9 cellular contexts compared by ENCODE assay signal in the genomic region with DNA sequence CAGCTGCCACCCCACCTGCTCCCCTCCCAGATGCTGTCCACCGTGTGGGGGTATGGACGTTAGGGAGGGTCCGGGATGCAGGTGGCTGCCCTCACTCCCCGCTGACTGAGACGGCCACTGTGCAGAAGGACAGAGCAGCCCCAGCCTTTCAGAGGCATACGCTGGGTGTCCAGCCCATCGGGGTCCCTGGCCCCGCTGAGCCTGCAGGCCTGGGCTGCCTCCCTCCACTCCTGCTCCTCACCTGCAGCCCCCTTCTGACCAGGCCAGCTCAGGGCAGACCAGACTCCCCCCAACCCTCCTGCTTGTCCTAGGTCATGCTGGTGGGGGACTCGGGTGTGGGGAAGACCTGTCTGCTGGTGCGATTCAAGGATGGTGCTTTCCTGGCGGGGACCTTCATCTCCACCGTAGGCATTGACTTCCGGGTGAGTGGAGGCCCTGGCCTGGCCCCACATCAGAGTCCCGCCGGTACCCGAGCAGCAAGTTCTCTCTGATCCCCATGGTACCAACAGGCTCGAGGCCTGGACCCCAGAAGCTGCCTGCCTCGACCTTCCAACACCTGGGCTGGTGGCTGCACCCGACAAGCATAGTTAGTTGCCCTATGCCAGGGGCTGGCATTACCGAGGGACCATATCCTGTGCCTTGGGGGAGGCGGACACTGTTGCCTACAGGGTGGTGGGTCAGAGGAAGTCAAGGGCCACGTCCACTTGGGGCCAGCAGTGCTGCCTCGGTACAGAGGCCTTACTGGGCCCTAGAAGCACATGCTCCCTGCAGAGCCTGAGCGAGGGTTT. TPM values are rescaled to one million over a fixed set of nuclear protein-coding genes. Genes with fewer than 3 reads are reported as not detected.
A peak's percentile ranks its signal among the peaks of the same experiment; 100 is the strongest.
DNase-seq lines count a peak whose midpoint lies in the region; ATAC-seq and TF ChIP-seq lines count a peak whose summit lies in the region.
"Had no signal": no experiment of that assay in that cellular context is flagged by ENCODE, and none has a peak within 500 bp of the region (broad histone marks: within the 10 kb centered on the region; RNA-seq: fewer than 3 reads in every experiment).

No MANE protein-coding gene starts in this region.

- H3K9me3 ChIP-seq in MG63: no peaks in the 10 kb centered on the region
- H3K9me3 ChIP-seq in mammary epithelial cell (replicated peaks; ENCODE audit: insufficient read depth, low read length): no peaks in the 10 kb centered on the region
- no peaks in the 10 kb centered on the region for H3K9me3 ChIP-seq in parathyroid adenoma (ENCODE audit: control insufficient read depth, low read length)
- H3K9me3 ChIP-seq: thoracic aorta had no signal

- H2AFZ ChIP-seq in mammary epithelial cell (ENCODE audit: low read depth, low read length) (no peak overlapping the region), parathyroid adenoma (no peak overlapping the region)

- H3K27me3 ChIP-seq in GM06990 (replicated peaks; ENCODE audit: control insufficient read depth, insufficient read depth, low read length): no peaks in the 10 kb centered on the region
- H3K27me3 ChIP-seq in MG63: no peaks in the 10 kb centered on the region
- H3K27me3 ChIP-seq in mammary epithelial cell (ENCODE audit: insufficient read depth, low read length): no peaks in the 10 kb centered on the region
- H3K27me3 ChIP-seq in parathyroid adenoma (ENCODE audit: control insufficient read depth, insufficient read depth, low read length): no peaks in the 10 kb centered on the region

- no peak for ATAC-seq in GM21529 (IDR thresholded peaks at IDR 0.05; ENCODE audit: unreplicated experiment)
- ATAC-seq in GM21515 (IDR thresholded peaks at IDR 0.05; ENCODE audit: unreplicated experiment): no peak
- no peak for ATAC-seq in GM18907 (IDR thresholded peaks at IDR 0.05; ENCODE audit: unreplicated experiment)

- 74% methylated on average over 6 of the region's 24 CpGs for WGBS in mammary epithelial cell (ENCODE audit: low coverage, missing lambda C conversion rate)

- DNase-seq in GM06990 (ENCODE audit: extremely low read depth, insufficient read length) (peak; percentile 62), MG63 (peak; percentile 65), mammary epithelial cell (no peak), NCI-H446 (lab: John Stamatoyannopoulos, UW) (no peak)

- no peak overlapping the region for H3K27ac ChIP-seq in mammary epithelial cell (ENCODE audit: insufficient read depth, low read depth, low read length)
- no peak overlapping the region for H3K27ac ChIP-seq in parathyroid adenoma
- H3K27ac ChIP-seq: thoracic aorta had no signal

- H3K79me2 ChIP-seq in mammary epithelial cell (ENCODE audit: insufficient read depth, low read length) (peaks cover 31% of the 10 kb centered on the region), parathyroid adenoma (peaks cover 37% of the 10 kb centered on the region)

- CTCF ChIA-PET in mammary epithelial cell (lab: Charles Lee; ENCODE audit: low non-redundant PET): interaction anchor here (0.5 kb wide), 1 partner anchor 28 kb away, joined by 5 read pairs; no protein-coding TSS in a partner anchor

- H3K4me3 ChIP-seq in GM06990 (replicated peaks; ENCODE audit: low read depth, low read length) (peak overlapping the region; percentile 45; the same call in 1 of the 2 replicates), MG63 (no peak overlapping the region), mammary epithelial cell (replicated peaks in 1 of 3; ENCODE audit: insufficient read depth in 1 of 3, low read depth in 2 of 3, low read length in 3 of 3) (no peak overlapping the region), parathyroid adenoma (ENCODE audit: low read depth, low read length) (no peak overlapping the region)

- intact Hi-C loops in mammary epithelial cell (cut with micrococcal nuclease): no loop called here

- dilution Hi-C loops in mammary epithelial cell (cut with HindIII; ENCODE audit: low sequenced_read_pairs): no loop called here

- H3K4me2 ChIP-seq in mammary epithelial cell (ENCODE audit: insufficient read depth, low read depth, low read length) (peak overlapping the region; percentile 31), parathyroid adenoma (ENCODE audit: low read length) (peak overlapping the region; percentile 84)

- TF ChIP-seq CTCF in GM06990 (IDR thresholded peaks at IDR 0.05; ENCODE audit: insufficient read depth, low read length, poor library complexity, severe bottlenecking) (no peak), mammary epithelial cell (conservative IDR thresholded peaks at IDR 0.05 in 1 of 2, IDR thresholded peaks at IDR 0.05 in 1 of 2; ENCODE audit: extremely low read depth in 1 of 2, insufficient read depth in 1 of 2, low read depth in 1 of 2, low read length in 2 of 2) (no peak), parathyroid adenoma (IDR thresholded peaks at IDR 0.05) (no peak)

- H3K9ac ChIP-seq in mammary epithelial cell (ENCODE audit: insufficient read depth, low read length) (no peak overlapping the region), parathyroid adenoma (no peak overlapping the region)

- in situ Hi-C loops in mammary epithelial cell (cut with MboI; ENCODE audit: low sequenced_read_pairs in 2 of 2): loop anchor here (10.0 to 25.0 kb wide), 3 partner anchors 125 to 313 kb away; a partner anchor contains a TSS

- H3K4me1 ChIP-seq in mammary epithelial cell (ENCODE audit: insufficient read depth, low read length): peaks cover 58% of the 10 kb centered on the region
- H3K4me1 ChIP-seq in parathyroid adenoma: peaks cover 34% of the 10 kb centered on the region

- H4K20me1 ChIP-seq in mammary epithelial cell (ENCODE audit: insufficient read depth, low read length): peaks cover 17% of the 10 kb centered on the region

- H3K36me3 ChIP-seq in GM06990 (ENCODE audit: control insufficient read depth, insufficient read depth, low read length) (peaks cover 23% of the 10 kb centered on the region), MG63 (peaks cover 38% of the 10 kb centered on the region), mammary epithelial cell (ENCODE audit: insufficient read depth, low read length) (peaks cover 11% of the 10 kb centered on the region), parathyroid adenoma (ENCODE audit: control insufficient read depth, insufficient read depth, low read length) (no peaks in the 10 kb centered on the region)
- H3K36me3 ChIP-seq: thoracic aorta had no signal

- BruUV-seq in mammary epithelial cell (replicated peaks; lab: Mats Ljungman, UMichigan): no TSS peak

RNA-seq across cellular contexts. Expression of a gene that starts 1.4 kb away (rescaled TPM):
- total RNA-seq in MG63 (2014; rRNA removed; shearing (Covaris generic); ENCODE audit: low replicate concordance): not detected in 2 replicates
- 1 to 10 TPM in 1 of 2 donors, under 1 TPM in 1; 0.33 to 1.0 TPM for total RNA-seq in mammary epithelial cell
- polyA plus RNA-seq in mammary epithelial cell: 0.80 TPM
- 0.21 TPM for polyA minus RNA-seq in mammary epithelial cell
- total RNA-seq: thoracic aorta had no signal

RNA-seq across cellular contexts. Expression of a gene that starts 5.8 kb away (rescaled TPM):
- total RNA-seq in MG63 (2014; rRNA removed; shearing (Covaris generic); ENCODE audit: low replicate concordance): 68.0 and 111 TPM in 2 replicates
- total RNA-seq in mammary epithelial cell: 100 to 1,000 TPM in 1 of 2 donors, 10 to 100 TPM in 1; 47.5 to 110 TPM
- 65.7 TPM for polyA plus RNA-seq in mammary epithelial cell
- polyA minus RNA-seq in mammary epithelial cell: 54.6 TPM

RNA-seq across cellular contexts. Expression of a gene that starts 14.1 kb away (rescaled TPM):
- 60.2 and 106 TPM in 2 replicates for total RNA-seq in MG63 (2014; rRNA removed; shearing (Covaris generic); ENCODE audit: low replicate concordance)
- total RNA-seq in mammary epithelial cell: 100 to 1,000 TPM; 119 to 133 TPM
- polyA plus RNA-seq in mammary epithelial cell: 28.4 TPM
- 17.7 TPM for polyA minus RNA-seq in mammary epithelial cell

RNA-seq across cellular contexts. Expression of a gene that starts 46.6 kb away (rescaled TPM):
- 0.02 and 1.0 TPM in 2 replicates for total RNA-seq in MG63 (2014; rRNA removed; shearing (Covaris generic); ENCODE audit: low replicate concordance)
- total RNA-seq in mammary epithelial cell: 1 to 10 TPM in 1 of 2 donors, under 1 TPM in 1; 0.83 to 1.4 TPM
- polyA plus RNA-seq in mammary epithelial cell: 0.09 TPM
- not detected for polyA minus RNA-seq in mammary epithelial cell
- total RNA-seq: thoracic aorta had no signal

RNA-seq across cellular contexts. Expression of a gene that starts 55.4 kb away (rescaled TPM):
- 29.0 and 42.6 TPM in 2 replicates for total RNA-seq in MG63 (2014; rRNA removed; shearing (Covaris generic); ENCODE audit: low replicate concordance)
- 10 to 100 TPM; 39.0 to 55.8 TPM for total RNA-seq in mammary epithelial cell
- 68.1 TPM for polyA plus RNA-seq in mammary epithelial cell
- polyA minus RNA-seq in mammary epithelial cell: 45.8 TPM

Comparison
In these comparisons a context has a peak if more than half of its experiments do, and no peak if none do; other contexts are left out.
1. DNase-seq: peak in GM06990 (single experiment) and MG63 (single experiment); none in mammary epithelial cell (single experiment) and NCI-H446 (0 of 2).